ENCODE assay signal across 13 cellular contexts in the genomic region with DNA sequence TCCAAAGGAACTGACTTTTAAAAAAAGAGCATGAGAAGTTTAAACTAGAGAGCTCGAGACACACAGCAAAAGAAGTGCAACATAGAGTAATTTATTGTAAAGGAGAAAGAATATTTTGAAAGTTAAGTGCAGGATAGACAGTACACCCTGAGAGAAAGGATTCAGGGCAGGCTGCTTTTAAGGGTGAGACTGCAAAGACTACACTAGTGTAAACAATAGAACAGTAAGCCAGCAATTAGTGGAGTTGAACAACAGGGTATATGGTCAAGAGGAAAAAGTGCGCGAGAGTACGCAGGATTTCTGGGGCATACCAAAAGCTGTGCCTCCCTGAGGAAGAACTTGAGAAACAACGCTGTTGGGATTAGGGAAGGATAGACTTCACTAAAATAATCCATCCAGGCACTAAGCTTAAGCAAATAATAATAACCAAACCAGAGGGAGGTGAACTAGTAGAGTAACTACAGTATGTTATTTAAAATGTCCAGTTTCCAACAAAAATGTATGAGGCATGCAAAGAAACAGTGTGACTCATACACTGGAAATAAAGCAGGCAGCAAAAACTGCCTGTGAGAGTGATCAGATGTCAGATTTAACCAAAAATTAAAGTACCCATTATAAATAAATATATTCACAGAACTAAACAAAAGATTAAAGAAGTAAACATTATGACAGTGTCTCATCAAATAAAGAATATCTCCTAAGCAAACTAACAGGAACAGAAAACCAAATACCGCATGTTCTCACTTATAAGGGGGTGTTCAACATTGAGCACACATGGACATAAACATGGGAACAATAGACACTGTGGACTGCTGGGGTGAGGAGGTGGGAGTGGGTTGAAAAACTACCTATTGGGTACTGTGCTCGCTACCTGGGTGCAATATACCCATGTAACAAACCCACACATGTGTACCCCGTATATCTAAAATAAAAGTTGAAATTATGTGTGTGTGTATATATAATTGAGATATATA. TPM values are rescaled to one million over a fixed set of nuclear protein-coding genes. Genes with fewer than 3 reads are reported as not detected.
A peak's percentile ranks its signal among the peaks of the same experiment; 100 is the strongest.
DNase-seq lines count a peak whose midpoint lies in the region; ATAC-seq and TF ChIP-seq lines count a peak whose summit lies in the region.
"Had no signal": no experiment of that assay in that cellular context is flagged by ENCODE, and none has a peak within 500 bp of the region (broad histone marks: within the 10 kb centered on the region; RNA-seq: fewer than 3 reads in every experiment).

No MANE protein-coding gene starts in this region.

- POLR2A ChIA-PET in CD4-positive, alpha-beta memory T cell (lab: Charles Lee; ENCODE audit: partially characterized antibody), result interaction anchor here (0.6 kb wide), 1 partner anchor 71 kb away, joined by 4 read pairs; no protein-coding TSS in a partner anchor

- intact Hi-C loops in heart right ventricle (cut with DNase I), result loop anchor here in 1 of 10 donors (10.0 kb wide), 1 partner anchor 99 kb away; no protein-coding TSS in a partner anchor
- intact Hi-C loops in CD4-positive, alpha-beta memory T cell (cut with micrococcal nuclease), result loop anchor here (5.0 kb wide), 1 partner anchor 86 kb away; no protein-coding TSS in a partner anchor

- peak overlapping the region in 3 of 7 donors; percentile 31 to 77 (median 71) for H3K27ac Mint-ChIP-seq in CD4-positive, alpha-beta memory T cell

- ATAC-seq in heart right ventricle (no peak), SK-N-SH treated with all-trans-retinoic acid at 6 μM for 48 hours (peak; percentile 89), thoracic aorta (ENCODE audit: insufficient number of reproducible peaks, low FRiP score, low read depth) (peak; percentile 82), HG03159 (IDR thresholded peaks at IDR 0.05; ENCODE audit: unreplicated experiment) (no peak)

- peaks cover 2 to 30% (median 12%) of the 10 kb centered on the region in 8 donors for H3K9me3 Mint-ChIP-seq in CD4-positive, alpha-beta memory T cell

- H3K9me3 ChIP-seq in cardiac muscle cell (ENCODE audit: low read depth), result no peaks in the 10 kb centered on the region
- H3K9me3 ChIP-seq in heart right ventricle, result peaks cover 0 to 20% (median 5%) of the 10 kb centered on the region in 11 donors
- peaks cover 2% of the 10 kb centered on the region for H3K9me3 ChIP-seq in thoracic aorta
- H3K9me3 ChIP-seq in CD4-positive, alpha-beta memory T cell (ENCODE audit: control insufficient read depth in 1 of 2, low read length in 2 of 2), result peaks cover 0 to 5% of the 10 kb centered on the region in 2 donors
- H3K9me3 ChIP-seq: sigmoid colon had no signal

- peaks cover 30 to 38% of the 10 kb centered on the region in 2 donors for H3K36me3 Mint-ChIP-seq in CD4-positive, alpha-beta memory T cell

- peaks cover 0 to 1% (median 0%) of the 10 kb centered on the region in 4 donors for H3K4me1 Mint-ChIP-seq in CD4-positive, alpha-beta memory T cell

- H3K4me1 ChIP-seq in cardiac muscle cell (ENCODE audit: low read depth), result no peaks in the 10 kb centered on the region
- no peaks in the 10 kb centered on the region for H3K4me1 ChIP-seq in heart right ventricle
- H3K4me1 ChIP-seq in thoracic aorta (ENCODE audit: control insufficient read depth in 1 of 2, low read depth in 2 of 2), result peaks cover 3 to 20% of the 10 kb centered on the region in 2 donors
- H3K4me1 ChIP-seq in CD4-positive, alpha-beta memory T cell (ENCODE audit: insufficient read depth, low read length), result no peaks in the 10 kb centered on the region
- H3K4me1 ChIP-seq: BLaER1, HAP-1, sigmoid colon had no signal

- no peak overlapping the region for H3K4me3 ChIP-seq in cardiac muscle cell
- H3K4me3 ChIP-seq in heart right ventricle, result no peak overlapping the region
- H3K4me3 ChIP-seq in fibroblast of villous mesenchyme (ENCODE audit: low read depth, low read length), result no peak overlapping the region
- no peak overlapping the region for H3K4me3 ChIP-seq in thoracic aorta
- no peak overlapping the region for H3K4me3 ChIP-seq in CD4-positive, alpha-beta memory T cell (ENCODE audit: low read length in 2 of 2)
- H3K4me3 ChIP-seq: BLaER1, HAP-1, sigmoid colon had no signal

- H3K27ac ChIP-seq in cardiac muscle cell (peak overlapping the region; percentile 71), heart right ventricle (no peak overlapping the region), thoracic aorta (peak overlapping the region; percentile 7 to 29)
- no peak overlapping the region for H3K27ac ChIP-seq in CD4-positive, alpha-beta memory T cell (ENCODE audit: low read depth, low read length)
- H3K27ac ChIP-seq: BLaER1, sigmoid colon had no signal

- TF ChIP-seq CTCF in cardiac muscle cell (IDR thresholded peaks at IDR 0.05; ENCODE audit: low read depth, low read length) (no peak), heart right ventricle (IDR thresholded peaks at IDR 0.05) (no peak), fibroblast of villous mesenchyme (IDR thresholded peaks at IDR 0.05; ENCODE audit: insufficient read depth, low read depth, low read length) (no peak), thoracic aorta (IDR thresholded peaks at IDR 0.05) (no peak)

- H3K4me3 Mint-ChIP-seq in CD4-positive, alpha-beta memory T cell, result no peak overlapping the region

- no peaks in the 10 kb centered on the region for H3K27me3 Mint-ChIP-seq in CD4-positive, alpha-beta memory T cell

- WGBS in heart right ventricle, 2 donors, result 94 to 96% methylated on average over 8 of the region's 8 CpGs

- H3K36me3 ChIP-seq in cardiac muscle cell (peaks cover 9% of the 10 kb centered on the region), heart right ventricle (peaks cover 0 to 54% (median 9%) of the 10 kb centered on the region in 9 donors), thoracic aorta (peaks cover 2% of the 10 kb centered on the region)
- peaks cover 17% of the 10 kb centered on the region for H3K36me3 ChIP-seq in CD4-positive, alpha-beta memory T cell (ENCODE audit: insufficient read depth, low read length)

- DNase-seq in cardiac muscle cell (ENCODE audit: low read depth in 1 of 2, low spot score in 1 of 2) (peak in 1 of 2 donors; percentile 27), heart right ventricle (no peak), fibroblast of villous mesenchyme (ENCODE audit: low read depth) (peak; percentile 35), thoracic aorta (ENCODE audit: low spot score) (no peak), iPS-NIHi7 (ENCODE audit: extremely low spot score) (no peak)
- DNase-seq in CD4-positive, alpha-beta memory T cell, result no peak
- DNase-seq: KBM-7, NCI-H2081, sigmoid colon had no signal

- H3K27me3 ChIP-seq in cardiac muscle cell (no peaks in the 10 kb centered on the region), heart right ventricle (no peaks in the 10 kb centered on the region), thoracic aorta (replicated peaks; ENCODE audit: insufficient read depth) (no peaks in the 10 kb centered on the region)
- H3K27me3 ChIP-seq in CD4-positive, alpha-beta memory T cell (ENCODE audit: insufficient read depth, low read length), result no peaks in the 10 kb centered on the region
- H3K27me3 ChIP-seq: BLaER1, sigmoid colon had no signal

- CTCF ChIA-PET in CD4-positive, alpha-beta memory T cell (lab: Charles Lee; ENCODE audit: partially characterized antibody), result no interaction called here

TF ChIP-seq in SK-N-SH treated with all-trans-retinoic acid at 6 μM for 48 hours, 23 proteins besides CTCF, POLR2A, EP300 and RAD21 (continues in another document):
- TF ChIP-seq GLIS3 (CRISPR knock-in tag; IDR thresholded peaks at IDR 0.05) (no peak), ARNTL (CRISPR knock-in tag; IDR thresholded peaks at IDR 0.05; ENCODE audit: borderline replicate concordance, low read depth) (no peak), RARB (CRISPR knock-in tag; IDR thresholded peaks at IDR 0.05) (no peak), CSDC2 (CRISPR knock-in tag; IDR thresholded peaks at IDR 0.05) (no peak)
- TF ChIP-seq, protein P1, sequence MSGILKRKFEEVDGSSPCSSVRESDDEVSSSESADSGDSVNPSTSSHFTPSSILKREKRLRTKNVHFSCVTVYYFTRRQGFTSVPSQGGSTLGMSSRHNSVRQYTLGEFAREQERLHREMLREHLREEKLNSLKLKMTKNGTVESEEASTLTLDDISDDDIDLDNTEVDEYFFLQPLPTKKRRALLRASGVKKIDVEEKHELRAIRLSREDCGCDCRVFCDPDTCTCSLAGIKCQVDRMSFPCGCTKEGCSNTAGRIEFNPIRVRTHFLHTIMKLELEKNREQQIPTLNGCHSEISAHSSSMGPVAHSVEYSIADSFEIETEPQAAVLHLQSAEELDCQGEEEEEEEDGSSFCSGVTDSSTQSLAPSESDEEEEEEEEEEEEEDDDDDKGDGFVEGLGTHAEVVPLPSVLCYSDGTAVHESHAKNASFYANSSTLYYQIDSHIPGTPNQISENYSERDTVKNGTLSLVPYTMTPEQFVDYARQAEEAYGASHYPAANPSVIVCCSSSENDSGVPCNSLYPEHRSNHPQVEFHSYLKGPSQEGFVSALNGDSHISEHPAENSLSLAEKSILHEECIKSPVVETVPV (CRISPR knock-in tag; IDR thresholded peaks at IDR 0.05), result no peak
- TF ChIP-seq, protein P2, sequence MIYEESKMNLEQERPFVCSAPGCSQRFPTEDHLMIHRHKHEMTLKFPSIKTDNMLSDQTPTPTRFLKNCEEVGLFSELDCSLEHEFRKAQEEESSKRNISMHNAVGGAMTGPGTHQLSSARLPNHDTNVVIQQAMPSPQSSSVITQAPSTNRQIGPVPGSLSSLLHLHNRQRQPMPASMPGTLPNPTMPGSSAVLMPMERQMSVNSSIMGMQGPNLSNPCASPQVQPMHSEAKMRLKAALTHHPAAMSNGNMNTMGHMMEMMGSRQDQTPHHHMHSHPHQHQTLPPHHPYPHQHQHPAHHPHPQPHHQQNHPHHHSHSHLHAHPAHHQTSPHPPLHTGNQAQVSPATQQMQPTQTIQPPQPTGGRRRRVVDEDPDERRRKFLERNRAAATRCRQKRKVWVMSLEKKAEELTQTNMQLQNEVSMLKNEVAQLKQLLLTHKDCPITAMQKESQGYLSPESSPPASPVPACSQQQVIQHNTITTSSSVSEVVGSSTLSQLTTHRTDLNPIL (CRISPR knock-in tag; IDR thresholded peaks at IDR 0.05; ENCODE audit: low read depth), result no peak

RNA-seq across cellular contexts. Expression of a gene that starts 40.5 kb away (rescaled TPM):
- total RNA-seq in cardiac muscle cell, result 75.9 and 134 TPM in 2 replicates
- polyA plus RNA-seq in cardiac muscle cell, result 96.8 and 116 TPM in 2 replicates
- total RNA-seq in heart right ventricle, result 10 to 100 TPM in 9 of 10 donors, 1 to 10 TPM in 1; 9.5 to 50.5 (median 19.6) TPM
- 10 to 100 TPM; 15.4 to 34.8 TPM for polyA plus RNA-seq in heart right ventricle
- total RNA-seq in fibroblast of villous mesenchyme, result 16.4 and 24.8 TPM in 2 replicates
- total RNA-seq in thoracic aorta, result 10 to 100 TPM; 22.6 to 27.4 TPM
- 10 to 100 TPM in 1 of 2 experiments, 1 to 10 TPM in 1; 9.5 to 11.4 TPM for total RNA-seq in CD4-positive, alpha-beta memory T cell
- 1 to 10 TPM; 4.9 to 7.7 TPM for polyA plus RNA-seq in CD4-positive, alpha-beta memory T cell

Comparison
In these comparisons a context has a peak if more than half of its experiments do, and no peak if none do; other contexts are left out.
1. H3K27ac ChIP-seq: peak in cardiac muscle cell (single experiment) and thoracic aorta (2 of 2); none in heart right ventricle (0 of 10) and CD4-positive, alpha-beta memory T cell (single experiment).
2. ATAC-seq: peak in SK-N-SH treated with all-trans-retinoic acid at 6 μM for 48 hours (single experiment) and thoracic aorta (single experiment); none in heart right ventricle (0 of 8) and HG03159 (single experiment).